23 cellular contexts compared by ENCODE assay signal in the genomic region with DNA sequence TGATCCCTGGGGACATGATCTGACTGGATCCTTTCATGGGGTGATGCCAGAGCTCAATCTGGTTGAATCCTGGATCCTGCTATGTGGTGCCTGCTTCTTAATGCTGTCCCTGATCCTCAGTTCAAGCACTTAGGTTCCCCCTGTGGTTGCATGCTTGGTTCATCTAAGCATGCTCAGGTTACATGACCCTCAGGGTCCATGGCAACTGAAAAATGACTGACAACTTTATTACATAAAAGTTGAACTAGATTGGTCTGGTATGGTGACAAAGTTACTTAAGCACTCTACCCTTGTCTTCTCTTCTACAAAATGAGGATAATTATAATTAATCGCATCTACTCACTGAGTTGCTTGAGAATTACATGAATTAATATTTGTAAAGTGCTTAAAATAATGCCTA.
"Had no signal": no experiment of that assay in that cellular context is flagged by ENCODE, and none has a peak within 500 bp of the region (broad histone marks: within the 10 kb centered on the region; RNA-seq: fewer than 3 reads in every experiment).

No MANE protein-coding gene starts in this region.

- H3K27me3 ChIP-seq: neutrophil, pancreas, right lobe of liver, sigmoid colon, stomach, thyroid gland, tibial nerve, upper lobe of left lung, vagina had no signal

- H3K9me3 ChIP-seq: neutrophil, pancreas, prostate gland, right lobe of liver, sigmoid colon, thoracic aorta, thyroid gland, upper lobe of left lung, vagina had no signal

- H3K4me3 ChIP-seq: pancreas, prostate gland, right lobe of liver, sigmoid colon, stomach, thoracic aorta, thyroid gland, tibial nerve, upper lobe of left lung, vagina had no signal

- H3K27ac ChIP-seq: neutrophil, pancreas, prostate gland, right lobe of liver, sigmoid colon, stomach, thoracic aorta, thyroid gland, tibial nerve, upper lobe of left lung, vagina had no signal

- H3K4me1 ChIP-seq: pancreas, prostate gland, right lobe of liver, sigmoid colon, stomach, thyroid gland, tibial nerve, upper lobe of left lung, vagina had no signal

- H3K36me3 ChIP-seq: neutrophil, pancreas, prostate gland, right lobe of liver, sigmoid colon, stomach, thoracic aorta, thyroid gland, tibial nerve, upper lobe of left lung, vagina had no signal

- DNase-seq: nephron progenitor cell; nucleus accumbens; pancreas; retina; right cardiac atrium; right lobe of liver; sigmoid colon; small intestine; stimulated activated CD4-positive, alpha-beta T cell treated with anti-CD3 and anti-CD28 coated beads, Interleukin-15, amount 100 ng/mL, for 24 hours; stimulated activated CD4-positive, alpha-beta T cell treated with anti-CD3 and anti-CD28 coated beads, Interleukin-2, amount 100 ng/mL, for 24 hours; stimulated activated CD4-positive, alpha-beta T cell treated with anti-CD3 and anti-CD28 coated beads, Interleukin-2, amount 100 ng/mL, for 48 hours; stimulated activated CD4-positive, alpha-beta T cell treated with anti-CD3 and anti-CD28 coated beads, Interleukin-4, amount 100 ng/mL, for 24 hours; stimulated activated naive B cell treated with anti-CD40 and anti-IgM and Interleukin-4, amounts not matched to agents 10 μg/mL and 1 μg/mL and 100 μg/mL, for 72 hours; stimulated activated naive CD4-positive, alpha-beta T cell treated with Interleukin-2 at 50 U/mL for 16 hours; stomach; thyroid gland; trophoblast cell; upper lobe of left lung had no signal
